2 cellular contexts compared by ENCODE assay signal in genomic region chr22:21624880-21625791, GRCh38.
TF ChIP-seq lines count a peak whose summit lies in the region.

No MANE protein-coding gene starts in this region.

TF ChIP-seq in GM23338, 12 proteins besides CTCF, POLR2A, EP300 and RAD21 (continued from another document):
- TF ChIP-seq ZNF462 (CRISPR knock-in tag; IDR thresholded peaks at IDR 0.05) (no peak), EZH2 (IDR thresholded peaks at IDR 0.05; ENCODE audit: low read depth, unreplicated experiment) (no peak), EZH2phosphoT487 (IDR thresholded peaks at IDR 0.05; ENCODE audit: unreplicated experiment) (no peak), POLR2AphosphoS5 (IDR thresholded peaks at IDR 0.05; ENCODE audit: low read depth) (no peak), ETS1 (IDR thresholded peaks at IDR 0.05) (no peak), ZNF331 (CRISPR knock-in tag; IDR thresholded peaks at IDR 0.05; ENCODE audit: low read depth) (no peak)

TF ChIP-seq in WTC11, 78 proteins besides CTCF, POLR2A, EP300 and RAD21 (continued from another document):
- no peak for TF ChIP-seq PRDM15 (CRISPR knock-in tag; IDR thresholded peaks at IDR 0.05)
- no peak for TF ChIP-seq ATF3 (CRISPR knock-in tag; conservative IDR thresholded peaks at IDR 0.05)
- no peak for TF ChIP-seq ZNF138 (CRISPR knock-in tag; conservative IDR thresholded peaks at IDR 0.05)
- no peak for TF ChIP-seq FOXP4 (CRISPR knock-in tag; IDR thresholded peaks at IDR 0.05)
- TF ChIP-seq ZNF219 (CRISPR knock-in tag; IDR thresholded peaks at IDR 0.05; ENCODE audit: borderline replicate concordance) = no peak
- TF ChIP-seq ATF1 (CRISPR knock-in tag; IDR thresholded peaks at IDR 0.05) = no peak
- no peak for TF ChIP-seq ZNF512 (CRISPR knock-in tag; IDR thresholded peaks at IDR 0.05; ENCODE audit: borderline replicate concordance)
- TF ChIP-seq ZNF281 (CRISPR knock-in tag; IDR thresholded peaks at IDR 0.05) = no peak
- TF ChIP-seq ZNF416 (CRISPR knock-in tag; IDR thresholded peaks at IDR 0.05) = no peak
- no peak for TF ChIP-seq RORB (CRISPR knock-in tag; IDR thresholded peaks at IDR 0.05)
- TF ChIP-seq ATF2 (CRISPR knock-in tag; IDR thresholded peaks at IDR 0.05; ENCODE audit: borderline replicate concordance, low read depth) = no peak
